In genomic region chr18:8770655-8771054, GRCh38 we compare ENCODE assay signal across 23 cellular contexts.
"Had no signal": no experiment of that assay in that cellular context is flagged by ENCODE, and none has a peak within 500 bp of the region (broad histone marks: within the 10 kb centered on the region; RNA-seq: fewer than 3 reads in every experiment).

No MANE protein-coding gene starts in this region.

- H3K27ac ChIP-seq: left ventricle myocardium inferior, pancreas, prostate gland, right lobe of liver, skin epidermis, thyroid gland, upper lobe of left lung, vagina had no signal

- H3K4me1 ChIP-seq: pancreas, prostate gland, right lobe of liver, thyroid gland, upper lobe of left lung had no signal

- H3K36me3 ChIP-seq: left ventricle myocardium inferior, pancreas, prostate gland, right lobe of liver, thyroid gland, transverse colon, upper lobe of left lung, vagina had no signal

- ATAC-seq: naive thymus-derived CD8-positive, alpha-beta T cell; pancreas; right lobe of liver; stimulated activated memory B cell treated with anti-CD40 and anti-IgM and Interleukin-4, amounts not matched to agents 10 μg/mL and 1 μg/mL and 100 μg/mL, for 72 hours; stimulated activated naive CD8-positive, alpha-beta T cell treated with anti-CD3 and anti-CD28 coated beads, Interleukin-15, amount 100 ng/mL, for 72 hours had no signal

- FAIRE-seq: pancreas had no signal

- H3K4me3 ChIP-seq: left ventricle myocardium inferior, lung, pancreas, prostate gland, right lobe of liver, skin epidermis, thyroid gland, transverse colon, upper lobe of left lung, vagina had no signal

- DNase-seq: hypothalamus; left ventricle myocardium inferior; midbrain; naive thymus-derived CD8-positive, alpha-beta T cell; nucleus accumbens; pancreas; posterior cingulate gyrus; right lobe of liver; stimulated activated CD4-positive, alpha-beta T cell treated with anti-CD3 and anti-CD28 coated beads, Interleukin-12 subunit alpha, Interleukin-12 subunit beta, amount 100 ng/mL, for 4 hours; stimulated activated CD4-positive, alpha-beta T cell treated with anti-CD3 and anti-CD28 coated beads, Interleukin-15, amount 100 ng/mL, for 24 hours; stimulated activated CD4-positive, alpha-beta T cell treated with anti-CD3 and anti-CD28 coated beads, Interleukin-4, amount 100 ng/mL, for 24 hours; stimulated activated CD8-positive, alpha-beta memory T cell treated with anti-CD3 and anti-CD28 coated beads, Interleukin-4, amount 100 ng/mL, for 48 hours; stimulated activated naive CD4-positive, alpha-beta T cell treated with Interleukin-2 at 50 U/mL for 16 hours; stimulated activated naive CD8-positive, alpha-beta T cell treated with anti-CD3 and anti-CD28 coated beads, Interleukin-15, amount 100 ng/mL, for 72 hours; substantia nigra; thyroid gland; transverse colon; upper lobe of left lung had no signal

- H3K27me3 ChIP-seq: pancreas, right lobe of liver, thyroid gland, transverse colon, upper lobe of left lung, vagina had no signal

- H3K9me3 ChIP-seq: left ventricle myocardium inferior, pancreas, prostate gland, right lobe of liver, thyroid gland, transverse colon, upper lobe of left lung, vagina had no signal
